11 cellular contexts compared by ENCODE assay signal in the genomic region with DNA sequence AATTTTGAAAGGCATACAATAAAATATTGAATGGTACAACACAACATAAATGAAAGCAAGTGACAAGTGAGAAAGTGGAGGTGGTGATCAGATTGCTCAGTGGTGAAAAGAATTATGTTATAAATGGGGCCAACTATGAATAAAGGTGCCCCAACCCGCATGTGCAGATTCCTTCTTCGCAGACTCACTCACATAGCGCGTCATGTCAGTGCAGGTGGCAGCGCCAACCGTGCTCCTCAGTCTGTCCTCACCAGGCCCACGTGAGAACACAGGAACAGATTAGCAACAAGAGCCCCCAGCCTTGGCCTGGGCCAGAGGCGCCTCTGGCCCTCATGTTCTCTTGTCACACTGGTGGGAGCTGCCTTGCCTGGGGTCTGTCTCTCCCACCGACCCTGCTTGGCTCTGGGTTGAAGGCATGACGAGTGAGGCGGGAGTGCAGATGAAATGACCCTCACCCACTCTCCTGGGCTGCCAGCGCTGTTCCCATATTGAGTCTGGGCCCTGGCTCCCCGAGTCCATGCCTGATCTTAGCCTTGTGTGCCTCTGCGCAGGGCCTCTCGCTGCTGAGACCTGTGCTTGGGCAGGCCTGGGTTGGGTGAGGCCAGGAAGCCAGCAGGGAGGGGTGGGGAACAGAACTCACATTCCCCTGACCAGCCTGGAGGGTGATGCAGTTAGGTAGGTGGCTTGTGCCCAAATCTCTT. TPM values are rescaled to one million over a fixed set of nuclear protein-coding genes. Genes with fewer than 3 reads are reported as not detected.
DNase-seq lines count a peak whose midpoint lies in the region; TF ChIP-seq lines count a peak whose summit lies in the region.
"Had no signal": no experiment of that assay in that cellular context is flagged by ENCODE, and none has a peak within 500 bp of the region (broad histone marks: within the 10 kb centered on the region; RNA-seq: fewer than 3 reads in every experiment).

No MANE protein-coding gene starts in this region.

- H3K27me3 ChIP-seq in HUES48 (ENCODE audit: control insufficient read depth, insufficient read depth, low read length) (peaks cover 14% of the 10 kb centered on the region; the same call in 1 of the 2 replicates), neuronal stem cell (ENCODE audit: control insufficient read depth in 3 of 3, insufficient read depth in 3 of 3, low read depth in 1 of 3, low read length in 3 of 3) (peaks cover 0 to 3% (median 0%) of the 10 kb centered on the region in 3 experiments), colonic mucosa (no peaks in the 10 kb centered on the region)

- H3K79me1 ChIP-seq in neuronal stem cell (ENCODE audit: low read depth, low read length), result peaks cover 2% of the 10 kb centered on the region

- intact Hi-C loops in Calu3 (cut with micrococcal nuclease; ENCODE audit: unreplicated experiment) (no loop called here), colonic mucosa (cut with DNase I) (no loop called here)

- peak overlapping the region; percentile 3 for H4K91ac ChIP-seq in neuronal stem cell (ENCODE audit: low read depth, low read length, poor library complexity)

- peak overlapping the region; percentile 71 for H2BK5ac ChIP-seq in neuronal stem cell (ENCODE audit: low read length)

- no peak overlapping the region for H4K8ac ChIP-seq in neuronal stem cell (ENCODE audit: low read depth, low read length)

- H3K4me3 ChIP-seq in HUES48 (ENCODE audit: low read depth, low read length) (0 out of 2 replicates have a peak overlapping the region, but pooled peaks have one; percentile 61), neuronal stem cell (ENCODE audit: low read length in 2 of 2) (no peak overlapping the region), colonic mucosa (no peak overlapping the region)

- DNase-seq in Calu3 (no peak), endothelial cell (ENCODE audit: low spot score) (no peak), neuronal stem cell (ENCODE audit: low spot score) (no peak), colonic mucosa (no peak), midbrain (lab: John Stamatoyannopoulos, UW) (no peak), AG20443 (ENCODE audit: low spot score) (no peak)
- DNase-seq: GDM1; stimulated activated CD4-positive, alpha-beta T cell treated with anti-CD3 and anti-CD28 coated beads, Interleukin-4, amount 100 ng/mL, for 1 hour; T-helper 1 cell had no signal

- H3K14ac ChIP-seq in neuronal stem cell (ENCODE audit: low read length), result no peak overlapping the region

- peak overlapping the region; percentile 85 for H3K4ac ChIP-seq in neuronal stem cell (ENCODE audit: low read length)

- TF ChIP-seq CTCF in Calu3 (IDR thresholded peaks at IDR 0.05; ENCODE audit: unreplicated experiment) (no peak), endothelial cell (IDR thresholded peaks at IDR 0.05; ENCODE audit: unreplicated experiment) (no peak), colonic mucosa (IDR thresholded peaks at IDR 0.05) (no peak)

- H3K4me3 Mint-ChIP-seq in Calu3 (ENCODE audit: low read depth, unreplicated experiment) (peak overlapping the region; percentile 59), endothelial cell (ENCODE audit: unreplicated experiment) (peak overlapping the region; percentile 33)

- CTCF ChIA-PET in Calu3 (lab: Charles Lee), result interaction anchor here (0.8 kb wide), 1 partner anchor 27 kb away, joined by 3 read pairs; a partner anchor contains a TSS

- no peaks in the 10 kb centered on the region for H3K9me3 Mint-ChIP-seq in Calu3 (ENCODE audit: low read depth, unreplicated experiment)
- no peaks in the 10 kb centered on the region for H3K9me3 Mint-ChIP-seq in endothelial cell (ENCODE audit: unreplicated experiment)
- H3K9me3 Mint-ChIP-seq: activated naive CD4-positive, alpha-beta T cell treated with anti-CD3 and anti-CD28 coated beads, Interleukin-2, amount 50 U/mL, for 72 hours had no signal

- H2BK12ac ChIP-seq in neuronal stem cell (ENCODE audit: low read length), result no peak overlapping the region

- no peak overlapping the region for H3K9ac ChIP-seq in HUES48 (ENCODE audit: low read depth, low read length)
- no peak overlapping the region for H3K9ac ChIP-seq in neuronal stem cell (ENCODE audit: low read depth, low read length, poor library complexity)
- peak overlapping the region in 1 of 2 donors; percentile 21 for H3K9ac ChIP-seq in colonic mucosa (ENCODE audit: low read depth in 2 of 2, low read length in 2 of 2)

- H3K27ac ChIP-seq in HUES48 (ENCODE audit: low read depth, low read length) (no peak overlapping the region), neuronal stem cell (replicated peaks; ENCODE audit: low read length) (no peak overlapping the region), colonic mucosa (no peak overlapping the region)

- peak overlapping the region; percentile 94 for H3K23ac ChIP-seq in neuronal stem cell (ENCODE audit: low read depth, low read length, poor library complexity)

- H3K27me3 Mint-ChIP-seq in Calu3 (ENCODE audit: unreplicated experiment) (no peaks in the 10 kb centered on the region), endothelial cell (ENCODE audit: unreplicated experiment) (peaks cover 19% of the 10 kb centered on the region)

- H3K36me3 ChIP-seq in HUES48 (ENCODE audit: control insufficient read depth, insufficient read depth, low read length) (peaks cover 5% of the 10 kb centered on the region; the same call in 1 of the 2 replicates), neuronal stem cell (replicated peaks in 1 of 2; ENCODE audit: control insufficient read depth in 2 of 2, insufficient read depth in 2 of 2, low read length in 2 of 2) (peaks cover 1 to 11% of the 10 kb centered on the region in 2 donors), colonic mucosa (no peaks in the 10 kb centered on the region)

- H2BK120ac ChIP-seq in neuronal stem cell (ENCODE audit: low read depth, low read length), result no peak overlapping the region

- H3K27ac Mint-ChIP-seq in Calu3 (ENCODE audit: unreplicated experiment), result peak overlapping the region; percentile 48
- peak overlapping the region; percentile 48 for H3K27ac Mint-ChIP-seq in endothelial cell (ENCODE audit: unreplicated experiment)

- H3K4me2 ChIP-seq in neuronal stem cell (ENCODE audit: insufficient read depth, low read length, poor library complexity, severe bottlenecking), result no peak overlapping the region

- H3K4me1 ChIP-seq in HUES48 (ENCODE audit: control insufficient read depth, insufficient read depth, low read length), result peaks cover 10% of the 10 kb centered on the region
- H3K4me1 ChIP-seq in neuronal stem cell (ENCODE audit: control insufficient read depth in 2 of 2, insufficient read depth in 1 of 2, low read depth in 1 of 2, low read length in 2 of 2), result peaks cover 7 to 13% of the 10 kb centered on the region in 2 donors
- peaks cover 10% of the 10 kb centered on the region for H3K4me1 ChIP-seq in colonic mucosa

- WGBS in neuronal stem cell (ENCODE audit: extremely low coverage in 2 of 2, insufficient read length in 2 of 2, insufficient replicate concordance in 1 of 2), 2 donors, result no CpG with 5 or more reads among the region's 15 CpGs

- H2BK15ac ChIP-seq in neuronal stem cell (ENCODE audit: low read length), result peak overlapping the region; percentile 28

- no peaks in the 10 kb centered on the region for H3K4me1 Mint-ChIP-seq in Calu3 (ENCODE audit: low read depth, unreplicated experiment)
- peaks cover 10% of the 10 kb centered on the region for H3K4me1 Mint-ChIP-seq in endothelial cell (ENCODE audit: unreplicated experiment)

- no TSS peak for BruUV-seq in Calu3 (replicated peaks; lab: Mats Ljungman, UMichigan)

- H2AK5ac ChIP-seq in neuronal stem cell (ENCODE audit: low read depth, low read length), result peak overlapping the region; percentile 88

- no peaks in the 10 kb centered on the region for H3K9me3 ChIP-seq in HUES48 (ENCODE audit: control insufficient read depth, insufficient read depth, low read length)
- peaks cover 0 to 2% of the 10 kb centered on the region in 2 donors for H3K9me3 ChIP-seq in neuronal stem cell (replicated peaks in 1 of 2; ENCODE audit: control insufficient read depth in 2 of 2, insufficient read depth in 1 of 2, low read depth in 1 of 2, low read length in 2 of 2)
- H3K9me3 ChIP-seq in colonic mucosa, result no peaks in the 10 kb centered on the region

- no peak overlapping the region for H2AFZ ChIP-seq in neuronal stem cell (ENCODE audit: low read length)

- H3K18ac ChIP-seq in neuronal stem cell (ENCODE audit: low read length), result peak overlapping the region; percentile 18

- H3K36me3 Mint-ChIP-seq in Calu3 (ENCODE audit: insufficient read depth, unreplicated experiment), result peaks cover 13% of the 10 kb centered on the region
- H3K36me3 Mint-ChIP-seq in endothelial cell (ENCODE audit: low read depth, unreplicated experiment), result peaks cover 28% of the 10 kb centered on the region

RNA-seq across cellular contexts. Expression of a gene that starts 6.4 kb away (rescaled TPM):
- 28.7 and 29.1 TPM in 2 replicates for total RNA-seq in Calu3 (2022)
- total RNA-seq in endothelial cell (ENCODE audit: unreplicated experiment), result 51.0 TPM
- 18.3 TPM for polyA plus RNA-seq in neuronal stem cell (2013, experiment 1 of 2)
- polyA plus RNA-seq in neuronal stem cell (2013, experiment 2 of 2), result 16.1 TPM
- total RNA-seq in colonic mucosa, result 10 to 100 TPM; 43.5 to 51.3 TPM

RNA-seq across cellular contexts. Expression of a gene that starts 26.7 kb away (rescaled TPM):
- total RNA-seq in Calu3 (2022), result 55.1 and 68.9 TPM in 2 replicates
- total RNA-seq in endothelial cell (ENCODE audit: unreplicated experiment), result 13.4 TPM
- 19.9 TPM for polyA plus RNA-seq in neuronal stem cell (2013, experiment 1 of 2)
- polyA plus RNA-seq in neuronal stem cell (2013, experiment 2 of 2), result 17.9 TPM
- total RNA-seq in colonic mucosa, result 100 to 1,000 TPM; 519 to 905 TPM
